8 cellular contexts compared by ENCODE assay signal in genomic region chr22:24629069-24629468, GRCh38. TPM values are rescaled to one million over a fixed set of nuclear protein-coding genes. Genes with fewer than 3 reads are reported as not detected.
A peak's percentile ranks its signal among the peaks of the same experiment; 100 is the strongest.
DNase-seq lines count a peak whose midpoint lies in the region; ATAC-seq and TF ChIP-seq lines count a peak whose summit lies in the region.
"Not testable (repeated sequence)": the region's sequence is repeated elsewhere in the genome, so short reads cannot be mapped to it uniquely, and the experiment has no call there.

No MANE protein-coding gene starts in this region.

- H4K20me1 ChIP-seq in GM23248 (ENCODE audit: insufficient read depth) = not testable (repeated sequence)

- WGBS in GM23248 (ENCODE audit: low coverage in 1 of 2, low lambda C conversion rate in 2 of 2, missing lambda C conversion rate in 2 of 2), 2 experiments = 12 to 14% methylated on average over 9 of the region's 11 CpGs
- WGBS in thyroid gland, 2 donors = 53 to 73% methylated on average over 3 to 7 of the region's 11 CpGs

- H3K4me3 ChIP-seq in GM23248; breast epithelium; thyroid gland (replicated peaks in 1 of 3): not testable (repeated sequence)

- not testable (repeated sequence) for H3K36me3 ChIP-seq in GM23248 (ENCODE audit: low read depth); breast epithelium; thyroid gland

- TF ChIP-seq CTCF in CD4-positive, alpha-beta T cell (IDR thresholded peaks at IDR 0.05) = peak; percentile 16
- peak in 2 of 3 donors; percentile 8 to 48 for TF ChIP-seq CTCF in breast epithelium (IDR thresholded peaks at IDR 0.05)
- peak; percentile 58 for TF ChIP-seq CTCF in glutamatergic neuron (IDR thresholded peaks at IDR 0.05; ENCODE audit: partially characterized antibody, unreplicated experiment)
- TF ChIP-seq CTCF in nephron progenitor cell (IDR thresholded peaks at IDR 0.05) = peak; percentile 36
- peak in 4 of 6 experiments; percentile 22 to 52 (median 40) for TF ChIP-seq CTCF in thyroid gland (IDR thresholded peaks at IDR 0.05)

- H3K27ac Mint-ChIP-seq in CD4-positive, alpha-beta T cell; activated CD4-positive, alpha-beta T cell treated with anti-CD3 and anti-CD28 coated beads for 36 hours; glutamatergic neuron (ENCODE audit: unreplicated experiment); nephron progenitor cell: not testable (repeated sequence)

- not testable (repeated sequence) for H3K4me1 ChIP-seq in GM23248 (ENCODE audit: insufficient read depth); breast epithelium
- H3K4me1 ChIP-seq in thyroid gland = peaks cover 14 to 26% of the 10 kb centered on the region in 2 donors

- TF ChIP-seq POLR2A in breast epithelium (IDR thresholded peaks at IDR 0.05); thyroid gland (IDR thresholded peaks at IDR 0.05): not testable (repeated sequence)

- not testable (repeated sequence) for H3K4me1 Mint-ChIP-seq in CD4-positive, alpha-beta T cell (ENCODE audit: low read depth); activated CD4-positive, alpha-beta T cell treated with anti-CD3 and anti-CD28 coated beads for 36 hours
- H3K4me1 Mint-ChIP-seq in glutamatergic neuron (ENCODE audit: low read depth, unreplicated experiment) (peaks cover 10% of the 10 kb centered on the region), nephron progenitor cell (peaks cover 34% of the 10 kb centered on the region)

- H3K27me3 Mint-ChIP-seq in CD4-positive, alpha-beta T cell; activated CD4-positive, alpha-beta T cell treated with anti-CD3 and anti-CD28 coated beads for 36 hours; nephron progenitor cell (ENCODE audit: low read depth, poor library complexity): not testable (repeated sequence)
- H3K27me3 Mint-ChIP-seq in glutamatergic neuron (ENCODE audit: unreplicated experiment) = peaks cover 13% of the 10 kb centered on the region

- POLR2A ChIA-PET in CD4-positive, alpha-beta T cell (lab: Charles Lee); activated CD4-positive, alpha-beta T cell treated with anti-CD3 and anti-CD28 coated beads for 36 hours (lab: Charles Lee): not testable (repeated sequence)

- H3K27me3 ChIP-seq in CD4-positive, alpha-beta T cell (ENCODE audit: control insufficient read depth, insufficient read depth, low read length); GM23248 (replicated peaks; ENCODE audit: insufficient read depth); breast epithelium; thyroid gland: not testable (repeated sequence)

- not testable (repeated sequence) for H3K4me2 ChIP-seq in GM23248 (ENCODE audit: unreplicated experiment)

- not testable (repeated sequence) for H3K36me3 Mint-ChIP-seq in CD4-positive, alpha-beta T cell (ENCODE audit: low read depth); activated CD4-positive, alpha-beta T cell treated with anti-CD3 and anti-CD28 coated beads for 36 hours (ENCODE audit: low read depth); glutamatergic neuron (ENCODE audit: unreplicated experiment); nephron progenitor cell (ENCODE audit: low read depth)

- not testable (repeated sequence) for H3K4me3 Mint-ChIP-seq in CD4-positive, alpha-beta T cell; activated CD4-positive, alpha-beta T cell treated with anti-CD3 and anti-CD28 coated beads for 36 hours; glutamatergic neuron (ENCODE audit: unreplicated experiment); nephron progenitor cell

- not testable (repeated sequence) for H3K79me2 ChIP-seq in GM23248 (ENCODE audit: insufficient read depth)

- not testable (repeated sequence) for H3K9me3 ChIP-seq in CD4-positive, alpha-beta T cell (ENCODE audit: control insufficient read depth, low read length); GM23248 (ENCODE audit: low read depth); breast epithelium; thyroid gland

- not testable (repeated sequence) for H3K9ac ChIP-seq in GM23248

- H3K9me3 Mint-ChIP-seq in CD4-positive, alpha-beta T cell; activated CD4-positive, alpha-beta T cell treated with anti-CD3 and anti-CD28 coated beads for 36 hours (ENCODE audit: low read depth); nephron progenitor cell: not testable (repeated sequence)
- H3K9me3 Mint-ChIP-seq in glutamatergic neuron (ENCODE audit: unreplicated experiment) = peaks cover 11% of the 10 kb centered on the region

- not testable (repeated sequence) for ATAC-seq in CD4-positive, alpha-beta T cell (ENCODE audit: poor library complexity); activated CD4-positive, alpha-beta T cell treated with anti-CD3 and anti-CD28 coated beads for 36 hours

- not testable (repeated sequence) for H3K9me2 ChIP-seq in GM23248 (ENCODE audit: insufficient read depth)

- DNase-seq in CD4-positive, alpha-beta T cell = peak in 1 of 10 experiments; percentile 2
- DNase-seq in GM23248 (peak; percentile 31), NCI-H2196 (lab: John Stamatoyannopoulos, UW; ENCODE audit: unreplicated experiment) (peak; percentile 9), nephron progenitor cell (peak; percentile 40), thyroid gland (peak in 1 of 2 donors; percentile 18)
- DNase-seq in activated CD4-positive, alpha-beta T cell treated with anti-CD3 and anti-CD28 coated beads for 36 hours = peak; percentile 48
- DNase-seq in breast epithelium (ENCODE audit: low spot score in 2 of 2); glutamatergic neuron: not testable (repeated sequence)

- intact Hi-C loops in CD4-positive, alpha-beta T cell (cut with DNase I, micrococcal nuclease); activated CD4-positive, alpha-beta T cell treated with anti-CD3 and anti-CD28 coated beads for 36 hours (cut with DNase I, micrococcal nuclease); breast epithelium (cut with DNase I; ENCODE audit: low total_unique reads); thyroid gland (cut with DNase I): not testable (repeated sequence)

- CTCF ChIA-PET in CD4-positive, alpha-beta T cell (lab: Charles Lee); activated CD4-positive, alpha-beta T cell treated with anti-CD3 and anti-CD28 coated beads for 36 hours (lab: Charles Lee): not testable (repeated sequence)

- H2AFZ ChIP-seq in GM23248 = not testable (repeated sequence)

- H3F3A ChIP-seq in GM23248 (ENCODE audit: insufficient read depth) = not testable (repeated sequence)

- in situ Hi-C loops in GM23248 (cut with MboI) = not testable (repeated sequence)

- not testable (repeated sequence) for H3K27ac ChIP-seq in CD4-positive, alpha-beta T cell (ENCODE audit: low read depth, low read length); GM23248; breast epithelium; thyroid gland

RNA-seq across cellular contexts. Expression of gene GGT1, which starts 26.1 kb away (rescaled TPM):
- 10 to 100 TPM; 19.7 to 20.1 TPM for total RNA-seq in CD4-positive, alpha-beta T cell
- total RNA-seq in GM23248 (2014; rRNA removed; shearing (Covaris generic)) = 2.1 and 5.3 TPM in 2 replicates
- 0.14 and 0.60 TPM in 2 replicates for polyA plus RNA-seq in GM23248 (2016; fragmentation: Nextera tagmentation; extraction: Ambion mirVana)
- total RNA-seq in activated CD4-positive, alpha-beta T cell treated with anti-CD3 and anti-CD28 coated beads for 36 hours = 10 to 100 TPM; 32.4 to 34.9 TPM
- total RNA-seq in breast epithelium (1 to 10 TPM; 3.4 to 8.5 (median 4.6) TPM), glutamatergic neuron (ENCODE audit: unreplicated experiment) (3.1 TPM), thyroid gland (10 to 100 TPM; 15.5 to 20.7 (median 18.2) TPM)

RNA-seq across cellular contexts. Expression of gene LRRC75B, which starts 36.2 kb away (rescaled TPM):
- total RNA-seq in CD4-positive, alpha-beta T cell = not detected
- total RNA-seq in GM23248 (2014; rRNA removed; shearing (Covaris generic)) = 7.8 and 16.3 TPM in 2 replicates
- polyA plus RNA-seq in GM23248 (2016; fragmentation: Nextera tagmentation; extraction: Ambion mirVana) = 10.6 and 11.4 TPM in 2 replicates
- total RNA-seq in activated CD4-positive, alpha-beta T cell treated with anti-CD3 and anti-CD28 coated beads for 36 hours = under 1 TPM; 0.56 to 0.98 TPM
- total RNA-seq in breast epithelium (10 to 100 TPM; 10.7 to 23.1 (median 20.0) TPM), glutamatergic neuron (ENCODE audit: unreplicated experiment) (63.6 TPM), thyroid gland (10 to 100 TPM; 18.6 to 51.2 (median 39.6) TPM)
